In genomic region chr11:118252688-118253087, GRCh38 we compare ENCODE assay signal across 8 cellular contexts. TPM values are rescaled to one million over a fixed set of nuclear protein-coding genes. Genes with fewer than 3 reads are reported as not detected.
DNase-seq lines count a peak whose midpoint lies in the region; ATAC-seq and TF ChIP-seq lines count a peak whose summit lies in the region.

No MANE protein-coding gene starts in this region.

- no peaks in the 10 kb centered on the region for H3K9me2 ChIP-seq in OCI-LY1 (ENCODE audit: low read depth, low read length)

- H3K4me3 ChIP-seq in OCI-LY1 (ENCODE audit: low read depth, low read length, poor library complexity, severe bottlenecking), result peak overlapping the region; percentile 85
- H3K4me3 ChIP-seq in esophagus muscularis mucosa, result peak overlapping the region; percentile 66 to 82 (median 70)
- peak overlapping the region in 6 of 7 experiments; percentile 52 to 69 (median 62) for H3K4me3 ChIP-seq in skin epidermis

- no peak for TF ChIP-seq POLR2A in esophagus muscularis mucosa (IDR thresholded peaks at IDR 0.05; ENCODE audit: low read depth)

- 68% methylated on average over 3 of the region's 3 CpGs for WGBS in esophagus muscularis mucosa

- H3F3A ChIP-seq in OCI-LY1 (ENCODE audit: insufficient read depth, low read length), result no peaks in the 10 kb centered on the region

- H3K27me3 ChIP-seq in OCI-LY1 (ENCODE audit: insufficient read depth, low read length), result no peaks in the 10 kb centered on the region
- H3K27me3 ChIP-seq in esophagus muscularis mucosa, result peaks cover 0 to 28% (median 0%) of the 10 kb centered on the region in 4 donors

- peak; percentile 24 for DNase-seq in NOMO-1 treated with DMSO at 0.1 percent for 48 hours (lab: John Stamatoyannopoulos, UW; ENCODE audit: unreplicated experiment)
- DNase-seq in NOMO-1 treated with dmso at 0.1 percent for 144 hours (lab: John Stamatoyannopoulos, UW; ENCODE audit: unreplicated experiment), result no peak
- DNase-seq in esophagus muscularis mucosa (ENCODE audit: extremely low spot score), result no peak
- no peak for DNase-seq in NCI-H446 (lab: John Stamatoyannopoulos, UW)
- DNase-seq in GM13977 (ENCODE audit: low spot score), result no peak

- TF ChIP-seq EP300 in esophagus muscularis mucosa (IDR thresholded peaks at IDR 0.05), result no peak

- H3K27ac ChIP-seq in OCI-LY1 (ENCODE audit: low read depth, low read length, poor library complexity, severe bottlenecking), result peak overlapping the region; percentile 68
- H3K27ac ChIP-seq in esophagus muscularis mucosa (replicated peaks in 1 of 4), result no peak overlapping the region
- H3K27ac ChIP-seq in skin epidermis, result peak overlapping the region in 18 of 21 experiments; percentile 84 to 97 (median 92)

- H3K9me3 ChIP-seq in OCI-LY1 (ENCODE audit: low read length) (no peaks in the 10 kb centered on the region), esophagus muscularis mucosa (no peaks in the 10 kb centered on the region)

- intact Hi-C loops in esophagus muscularis mucosa (cut with DNase I), result no loop called here

- ATAC-seq in GM18870 (IDR thresholded peaks at IDR 0.05; ENCODE audit: unreplicated experiment), result no peak

- peaks cover 14% of the 10 kb centered on the region for H3K4me1 ChIP-seq in OCI-LY1 (ENCODE audit: insufficient read depth, low read length, severe bottlenecking)
- H3K4me1 ChIP-seq in esophagus muscularis mucosa, result peaks cover 0 to 17% (median 8%) of the 10 kb centered on the region in 4 donors

- TF ChIP-seq CTCF in OCI-LY1 (IDR thresholded peaks at IDR 0.05; ENCODE audit: low read length), result no peak
- no peak for TF ChIP-seq CTCF in esophagus muscularis mucosa (IDR thresholded peaks at IDR 0.05)
- no peak for TF ChIP-seq CTCF in GM13977 (IDR thresholded peaks at IDR 0.05; ENCODE audit: extremely low read depth, insufficient read depth, missing control alignments)

- in situ Hi-C loops in GM13977 (cut with MboI; ENCODE audit: low pct_unique_long_range_greater_than_20kb, low sequenced_read_pairs, unreplicated experiment), result no loop called here

- peak overlapping the region; percentile 82 for H2AFZ ChIP-seq in OCI-LY1 (ENCODE audit: low read length)

- no peaks in the 10 kb centered on the region for H4K20me1 ChIP-seq in OCI-LY1 (ENCODE audit: insufficient read depth, low read length)

- no peaks in the 10 kb centered on the region for H3K79me2 ChIP-seq in OCI-LY1 (ENCODE audit: insufficient read depth, low read length)

- peak overlapping the region; percentile 98 for H3K4me2 ChIP-seq in OCI-LY1 (ENCODE audit: low read length)

- H3K9ac ChIP-seq in OCI-LY1 (ENCODE audit: low read length), result peak overlapping the region; percentile 82

- no peaks in the 10 kb centered on the region for H3K36me3 ChIP-seq in OCI-LY1 (ENCODE audit: insufficient read depth, low read length)
- no peaks in the 10 kb centered on the region for H3K36me3 ChIP-seq in esophagus muscularis mucosa

RNA-seq across cellular contexts. Expression of gene MPZL3, which starts 0.5 kb away (rescaled TPM):
- under 1 TPM; 0.42 to 0.52 (median 0.48) TPM for total RNA-seq in esophagus muscularis mucosa

RNA-seq across cellular contexts. Expression of gene MPZL2, which starts 11.4 kb away (rescaled TPM):
- total RNA-seq in esophagus muscularis mucosa, result 10 to 100 TPM in 3 of 4 donors, 1 to 10 TPM in 1; 6.6 to 31.6 (median 13.9) TPM

RNA-seq across cellular contexts. Expression of gene JAML, which starts 27.9 kb away (rescaled TPM):
- 1 to 10 TPM in 3 of 4 donors, under 1 TPM in 1; 0.92 to 8.9 (median 1.2) TPM for total RNA-seq in esophagus muscularis mucosa

RNA-seq across cellular contexts. Expression of gene CD3E, which starts 51.8 kb away (rescaled TPM):
- 1 to 10 TPM in 2 of 4 donors, under 1 TPM in 2; 0.42 to 2.8 (median 0.96) TPM for total RNA-seq in esophagus muscularis mucosa

Comparison
In these comparisons a context has a peak if more than half of its experiments do, and no peak if none do; other contexts are left out.
1. H3K27ac ChIP-seq: peak in OCI-LY1 (single experiment) and skin epidermis (18 of 21); none in esophagus muscularis mucosa (0 of 4).
2. Peak in every context shown above with its lines, with median percentiles within 50 percentile points of each other: H3K4me3 ChIP-seq.